9 cellular contexts compared by ENCODE assay signal in the genomic region with DNA sequence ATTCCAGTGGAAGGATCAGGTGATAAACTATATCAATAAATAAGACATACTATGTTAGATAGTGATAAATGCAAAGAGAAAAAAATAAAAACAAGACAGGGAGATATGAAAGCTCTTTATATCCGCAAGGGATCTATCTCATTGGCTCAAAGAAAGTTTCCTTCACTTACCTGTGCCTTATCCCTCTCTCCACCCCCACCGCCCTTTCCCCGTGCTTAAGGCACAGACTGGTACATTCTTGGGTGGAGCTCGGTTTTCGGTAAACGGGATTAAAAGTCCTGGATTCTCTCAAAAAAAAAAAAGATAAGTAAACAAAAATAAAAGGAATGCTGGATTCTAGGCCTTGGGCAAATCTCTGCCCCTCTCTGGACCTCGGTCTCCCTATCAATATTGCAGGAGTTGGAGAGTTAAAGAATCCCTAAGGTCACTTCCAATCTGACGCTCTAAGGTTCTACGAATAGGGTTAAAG. TPM values are rescaled to one million over a fixed set of nuclear protein-coding genes. Genes with fewer than 3 reads are reported as not detected.
DNase-seq lines count a peak whose midpoint lies in the region; ATAC-seq and TF ChIP-seq lines count a peak whose summit lies in the region.
"Had no signal": no experiment of that assay in that cellular context is flagged by ENCODE, and none has a peak within 500 bp of the region (broad histone marks: within the 10 kb centered on the region; RNA-seq: fewer than 3 reads in every experiment).

No MANE protein-coding gene starts in this region.

- peaks cover 4% of the 10 kb centered on the region for H3K36me3 Mint-ChIP-seq in neural progenitor cell

- H3F3A ChIP-seq in MM.1S (ENCODE audit: insufficient read depth, low read length) (peaks cover 10% of the 10 kb centered on the region), neural progenitor cell (ENCODE audit: low read depth) (peaks cover 33% of the 10 kb centered on the region)

- H3K9ac ChIP-seq in MM.1S (ENCODE audit: low read length) (peak overlapping the region; percentile 61; the same call in 1 of the 2 replicates), duodenal mucosa (ENCODE audit: low read depth in 1 of 2, low read length in 2 of 2) (peak overlapping the region; percentile 85 to 86), neural progenitor cell (no peak overlapping the region)

- peak overlapping the region; percentile 78 for H2AFZ ChIP-seq in MM.1S (ENCODE audit: low read length)
- H2AFZ ChIP-seq in neural progenitor cell (replicated peaks), result no peak overlapping the region

- H3K27ac ChIP-seq in C4-2B (peak overlapping the region; percentile 84), MM.1S (ENCODE audit: low read length) (peak overlapping the region; percentile 56; the same call in 1 of the 2 replicates), duodenal mucosa (ENCODE audit: low read depth, low read length) (peak overlapping the region; percentile 91), neural progenitor cell (no peak overlapping the region)

- H3K4me3 ChIP-seq in MM.1S (ENCODE audit: low read length) (peak overlapping the region; percentile 93), duodenal mucosa (ENCODE audit: low read depth in 1 of 2, low read length in 2 of 2) (peak overlapping the region; percentile 90 to 91), neural progenitor cell (peak overlapping the region; percentile 61)

- H3K9me3 Mint-ChIP-seq in neural progenitor cell, result no peaks in the 10 kb centered on the region

- H3K4me3 Mint-ChIP-seq in neural progenitor cell, result peak overlapping the region; percentile 89

- H3K36me3 ChIP-seq in MM.1S (replicated peaks; ENCODE audit: insufficient read depth, low read length) (no peaks in the 10 kb centered on the region), duodenal mucosa (ENCODE audit: control insufficient read depth in 1 of 2, insufficient read depth in 2 of 2, low read length in 2 of 2) (no peaks in the 10 kb centered on the region), neural progenitor cell (no peaks in the 10 kb centered on the region)

- peaks cover 16% of the 10 kb centered on the region for H3K4me1 ChIP-seq in MM.1S (ENCODE audit: low read length)
- peaks cover 17 to 27% of the 10 kb centered on the region in 2 donors for H3K4me1 ChIP-seq in duodenal mucosa (ENCODE audit: control insufficient read depth in 1 of 2, insufficient read depth in 2 of 2, low read length in 2 of 2)
- H3K4me1 ChIP-seq in neural progenitor cell, result peaks cover 26% of the 10 kb centered on the region

- H3K27me3 Mint-ChIP-seq in neural progenitor cell (ENCODE audit: insufficient read depth, low read depth), result no peaks in the 10 kb centered on the region

- H3K79me2 ChIP-seq in MM.1S (ENCODE audit: low read length) (peaks cover 24% of the 10 kb centered on the region), neural progenitor cell (ENCODE audit: low read depth) (peaks cover 51% of the 10 kb centered on the region)

- no peaks in the 10 kb centered on the region for H4K20me1 ChIP-seq in MM.1S (ENCODE audit: insufficient read depth, low read length)
- H4K20me1 ChIP-seq in neural progenitor cell (ENCODE audit: low read depth), result peaks cover 16% of the 10 kb centered on the region

- H3K4me1 Mint-ChIP-seq in neural progenitor cell, result peaks cover 43% of the 10 kb centered on the region

- no peaks in the 10 kb centered on the region for H3K27me3 ChIP-seq in MM.1S (replicated peaks; ENCODE audit: insufficient read depth, low read length)
- no peaks in the 10 kb centered on the region for H3K27me3 ChIP-seq in duodenal mucosa (ENCODE audit: control insufficient read depth in 1 of 2, insufficient read depth in 2 of 2, low read length in 2 of 2)
- H3K27me3 ChIP-seq in neural progenitor cell, result no peaks in the 10 kb centered on the region

- DNase-seq in MM.1S (no peak), neural progenitor cell (ENCODE audit: low spot score) (no peak), GM10248 (ENCODE audit: extremely low spot score) (no peak)

- no peaks in the 10 kb centered on the region for H3K9me2 ChIP-seq in MM.1S (replicated peaks; ENCODE audit: insufficient read depth, low read length)

- POLR2A ChIA-PET in GM10248 (lab: Yijun Ruan, JAX), result interaction anchor here (0.9 kb wide), 1 partner anchor 1774 kb away, joined by 4 read pairs; no protein-coding TSS in a partner anchor

- no peak for ATAC-seq in GM19397 (IDR thresholded peaks at IDR 0.05; ENCODE audit: unreplicated experiment)
- ATAC-seq in GM18870 (IDR thresholded peaks at IDR 0.05; ENCODE audit: unreplicated experiment), result no peak
- no peak for ATAC-seq in GM21381 (IDR thresholded peaks at IDR 0.05; ENCODE audit: unreplicated experiment)

- CTCF ChIA-PET in GM10248 (lab: Yijun Ruan, JAX), result no interaction called here

- TF ChIP-seq CTCF in C4-2B (conservative IDR thresholded peaks at IDR 0.05) (0 out of 2 replicates have a peak, but pooled peaks have one; percentile 17), MM.1S (IDR thresholded peaks at IDR 0.05; ENCODE audit: low read length) (no peak), neural progenitor cell (IDR thresholded peaks at IDR 0.05) (no peak), GM10248 (IDR thresholded peaks at IDR 0.05; ENCODE audit: control extremely low read depth, extremely low read depth, low read depth, missing control alignments) (no peak)

- H3K9me3 ChIP-seq in MM.1S (replicated peaks; ENCODE audit: insufficient read depth, low read length) (no peaks in the 10 kb centered on the region), duodenal mucosa (ENCODE audit: control insufficient read depth in 1 of 2, low read length in 2 of 2) (no peaks in the 10 kb centered on the region), neural progenitor cell (ENCODE audit: low read depth) (no peaks in the 10 kb centered on the region)

- H3K4me2 ChIP-seq in MM.1S (ENCODE audit: low read depth, low read length) (peak overlapping the region; percentile 74), neural progenitor cell (peak overlapping the region; percentile 74)

- peak overlapping the region; percentile 27 for H3K27ac Mint-ChIP-seq in neural progenitor cell

RNA-seq across cellular contexts. Expression of gene DNAJC16, which starts 0.6 kb away (rescaled TPM):
- total RNA-seq in neural progenitor cell (ENCODE audit: low replicate concordance), result 24.2 and 33.6 TPM in 2 replicates

RNA-seq across cellular contexts. Expression of gene CASP9, which starts 2.0 kb away (rescaled TPM):
- 12.4 and 18.2 TPM in 2 replicates for total RNA-seq in neural progenitor cell (ENCODE audit: low replicate concordance)

RNA-seq across cellular contexts. Expression of gene CELA2B, which starts 50.2 kb away (rescaled TPM):
- not detected in 2 replicates for total RNA-seq in neural progenitor cell (ENCODE audit: low replicate concordance)
- total RNA-seq: glomerular endothelial cell had no signal

RNA-seq across cellular contexts. Expression of gene AGMAT, which starts 58.8 kb away (rescaled TPM):
- total RNA-seq in neural progenitor cell (ENCODE audit: low replicate concordance), result 0.84 and 0.86 TPM in 2 replicates
